Comparison of ENCODE assay signal across 1 cellular context in genomic region chr9:97419315-97419867, GRCh38.
TF ChIP-seq lines count a peak whose summit lies in the region.

No MANE protein-coding gene starts in this region.

TF ChIP-seq in HepG2, 621 proteins besides CTCF, POLR2A, EP300 and RAD21:
- TF ChIP-seq, protein P1, sequence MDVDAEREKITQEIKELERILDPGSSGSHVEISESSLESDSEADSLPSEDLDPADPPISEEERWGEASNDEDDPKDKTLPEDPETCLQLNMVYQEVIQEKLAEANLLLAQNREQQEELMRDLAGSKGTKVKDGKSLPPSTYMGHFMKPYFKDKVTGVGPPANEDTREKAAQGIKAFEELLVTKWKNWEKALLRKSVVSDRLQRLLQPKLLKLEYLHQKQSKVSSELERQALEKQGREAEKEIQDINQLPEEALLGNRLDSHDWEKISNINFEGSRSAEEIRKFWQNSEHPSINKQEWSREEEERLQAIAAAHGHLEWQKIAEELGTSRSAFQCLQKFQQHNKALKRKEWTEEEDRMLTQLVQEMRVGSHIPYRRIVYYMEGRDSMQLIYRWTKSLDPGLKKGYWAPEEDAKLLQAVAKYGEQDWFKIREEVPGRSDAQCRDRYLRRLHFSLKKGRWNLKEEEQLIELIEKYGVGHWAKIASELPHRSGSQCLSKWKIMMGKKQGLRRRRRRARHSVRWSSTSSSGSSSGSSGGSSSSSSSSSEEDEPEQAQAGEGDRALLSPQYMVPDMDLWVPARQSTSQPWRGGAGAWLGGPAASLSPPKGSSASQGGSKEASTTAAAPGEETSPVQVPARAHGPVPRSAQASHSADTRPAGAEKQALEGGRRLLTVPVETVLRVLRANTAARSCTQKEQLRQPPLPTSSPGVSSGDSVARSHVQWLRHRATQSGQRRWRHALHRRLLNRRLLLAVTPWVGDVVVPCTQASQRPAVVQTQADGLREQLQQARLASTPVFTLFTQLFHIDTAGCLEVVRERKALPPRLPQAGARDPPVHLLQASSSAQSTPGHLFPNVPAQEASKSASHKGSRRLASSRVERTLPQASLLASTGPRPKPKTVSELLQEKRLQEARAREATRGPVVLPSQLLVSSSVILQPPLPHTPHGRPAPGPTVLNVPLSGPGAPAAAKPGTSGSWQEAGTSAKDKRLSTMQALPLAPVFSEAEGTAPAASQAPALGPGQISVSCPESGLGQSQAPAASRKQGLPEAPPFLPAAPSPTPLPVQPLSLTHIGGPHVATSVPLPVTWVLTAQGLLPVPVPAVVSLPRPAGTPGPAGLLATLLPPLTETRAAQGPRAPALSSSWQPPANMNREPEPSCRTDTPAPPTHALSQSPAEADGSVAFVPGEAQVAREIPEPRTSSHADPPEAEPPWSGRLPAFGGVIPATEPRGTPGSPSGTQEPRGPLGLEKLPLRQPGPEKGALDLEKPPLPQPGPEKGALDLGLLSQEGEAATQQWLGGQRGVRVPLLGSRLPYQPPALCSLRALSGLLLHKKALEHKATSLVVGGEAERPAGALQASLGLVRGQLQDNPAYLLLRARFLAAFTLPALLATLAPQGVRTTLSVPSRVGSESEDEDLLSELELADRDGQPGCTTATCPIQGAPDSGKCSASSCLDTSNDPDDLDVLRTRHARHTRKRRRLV (CRISPR knock-in tag; IDR thresholded peaks at IDR 0.05) = no peak
- TF ChIP-seq HOMEZ (CRISPR knock-in tag; IDR thresholded peaks at IDR 0.05; ENCODE audit: low read depth) (peak; percentile 48; the same call in 1 of the 2 replicates), ZNF549 (CRISPR knock-in tag; IDR thresholded peaks at IDR 0.05) (no peak), ZKSCAN1 (IDR thresholded peaks at IDR 0.05; ENCODE audit: low read length) (no peak), MAFK (conservative IDR thresholded peaks at IDR 0.05 in 1 of 2, IDR thresholded peaks at IDR 0.05 in 1 of 2; ENCODE audit: low read length in 2 of 2) (peak; percentile 26 to 52; a peak in 3 of 4 replicates), ZNF136 (CRISPR knock-in tag; IDR thresholded peaks at IDR 0.05; ENCODE audit: low read depth) (no peak), SOX6 (IDR thresholded peaks at IDR 0.05) (no peak), SOX6 (CRISPR knock-in tag; IDR thresholded peaks at IDR 0.05) (peak; percentile 31; the same call in 1 of the 2 replicates), SP1 (IDR thresholded peaks at IDR 0.05) (no peak), SP1 (CRISPR knock-in tag; IDR thresholded peaks at IDR 0.05) (no peak), ZNF788 (CRISPR knock-in tag; IDR thresholded peaks at IDR 0.05; ENCODE audit: borderline replicate concordance) (no peak), RFX5 (IDR thresholded peaks at IDR 0.05; ENCODE audit: low read depth, low read length) (no peak), SOX5 (CRISPR knock-in tag; IDR thresholded peaks at IDR 0.05; ENCODE audit: borderline replicate concordance) (peak; percentile 27; the same call in 1 of the 2 replicates), CREB1 (IDR thresholded peaks at IDR 0.05) (peak; percentile 58; the same call in 1 of the 2 replicates), CREB1 (CRISPR knock-in tag; IDR thresholded peaks at IDR 0.05) (no peak), ZNF329 (CRISPR knock-in tag; IDR thresholded peaks at IDR 0.05; ENCODE audit: low read depth) (no peak), MAFG (CRISPR knock-in tag; IDR thresholded peaks at IDR 0.05) (no peak), FOSL2 (CRISPR knock-in tag; IDR thresholded peaks at IDR 0.05) (peak; percentile 59), SAP130 (CRISPR knock-in tag; IDR thresholded peaks at IDR 0.05; ENCODE audit: low read depth) (0 out of 2 replicates have a peak, but pooled peaks have one; percentile 18), FOSL1 (CRISPR knock-in tag; IDR thresholded peaks at IDR 0.05; ENCODE audit: borderline replicate concordance) (peak; percentile 22; the same call in 1 of the 2 replicates), HOXD1 (CRISPR knock-in tag; IDR thresholded peaks at IDR 0.05) (no peak), ZNF414 (CRISPR knock-in tag; IDR thresholded peaks at IDR 0.05) (no peak), AHDC1 (CRISPR knock-in tag; IDR thresholded peaks at IDR 0.05; ENCODE audit: borderline replicate concordance) (0 out of 2 replicates have a peak, but pooled peaks have one; percentile 30), ZFP1 (CRISPR knock-in tag; IDR thresholded peaks at IDR 0.05) (no peak), ZNF12 (CRISPR knock-in tag; IDR thresholded peaks at IDR 0.05) (no peak), STAG1 (CRISPR knock-in tag; IDR thresholded peaks at IDR 0.05) (no peak), SP5 (CRISPR knock-in tag; IDR thresholded peaks at IDR 0.05; ENCODE audit: borderline replicate concordance, low read depth) (no peak), ZFP36L1 (CRISPR knock-in tag; IDR thresholded peaks at IDR 0.05) (no peak), IRF2 (CRISPR knock-in tag; IDR thresholded peaks at IDR 0.05) (no peak), ZNF331 (CRISPR knock-in tag; IDR thresholded peaks at IDR 0.05) (no peak), KLF11 (CRISPR knock-in tag; IDR thresholded peaks at IDR 0.05) (no peak), ATF1 (CRISPR knock-in tag; IDR thresholded peaks at IDR 0.05) (no peak), ZNF720 (CRISPR knock-in tag; IDR thresholded peaks at IDR 0.05) (no peak), ZNF296 (CRISPR knock-in tag; conservative IDR thresholded peaks at IDR 0.05) (no peak), AGO2 (optimal IDR thresholded peaks at IDR 0.05; ENCODE audit: low read depth, low read length) (no peak), CC2D1A (CRISPR knock-in tag; IDR thresholded peaks at IDR 0.05) (no peak), HNRNPH1 (optimal IDR thresholded peaks at IDR 0.05; ENCODE audit: low read depth, low read length) (no peak), MAFF (IDR thresholded peaks at IDR 0.05; ENCODE audit: low read depth, low read length) (peak; percentile 45), ZNF264 (CRISPR knock-in tag; IDR thresholded peaks at IDR 0.05) (no peak), SOX13 (IDR thresholded peaks at IDR 0.05) (no peak), SOX13 (CRISPR knock-in tag; conservative IDR thresholded peaks at IDR 0.05 in 1 of 2, IDR thresholded peaks at IDR 0.05 in 1 of 2) (peak in 1 of 2 experiments; percentile 30; a peak in 1 of 4 replicates), ZNF180 (CRISPR knock-in tag; IDR thresholded peaks at IDR 0.05; ENCODE audit: borderline replicate concordance, low read depth) (no peak), ZBTB7B (CRISPR knock-in tag; IDR thresholded peaks at IDR 0.05) (no peak), ZBTB4 (CRISPR knock-in tag; IDR thresholded peaks at IDR 0.05; ENCODE audit: borderline replicate concordance) (no peak), ZNF891 (CRISPR knock-in tag; IDR thresholded peaks at IDR 0.05) (no peak)
- TF ChIP-seq, protein P2, sequence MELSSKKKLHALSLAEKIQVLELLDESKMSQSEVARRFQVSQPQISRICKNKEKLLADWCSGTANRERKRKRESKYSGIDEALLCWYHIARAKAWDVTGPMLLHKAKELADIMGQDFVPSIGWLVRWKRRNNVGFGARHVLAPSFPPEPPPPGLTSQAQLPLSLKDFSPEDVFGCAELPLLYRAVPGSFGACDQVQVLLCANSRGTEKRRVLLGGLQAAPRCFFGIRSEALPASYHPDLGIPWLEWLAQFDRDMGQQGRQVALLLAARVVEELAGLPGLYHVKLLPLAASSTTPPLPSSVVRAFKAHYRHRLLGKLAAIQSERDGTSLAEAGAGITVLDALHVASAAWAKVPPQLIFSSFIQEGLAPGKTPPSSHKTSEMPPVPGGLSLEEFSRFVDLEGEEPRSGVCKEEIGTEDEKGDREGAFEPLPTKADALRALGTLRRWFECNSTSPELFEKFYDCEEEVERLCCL (CRISPR knock-in tag; IDR thresholded peaks at IDR 0.05; ENCODE audit: borderline replicate concordance) = no peak
